ENCODE assay signal across 1 cellular context in the genomic region with DNA sequence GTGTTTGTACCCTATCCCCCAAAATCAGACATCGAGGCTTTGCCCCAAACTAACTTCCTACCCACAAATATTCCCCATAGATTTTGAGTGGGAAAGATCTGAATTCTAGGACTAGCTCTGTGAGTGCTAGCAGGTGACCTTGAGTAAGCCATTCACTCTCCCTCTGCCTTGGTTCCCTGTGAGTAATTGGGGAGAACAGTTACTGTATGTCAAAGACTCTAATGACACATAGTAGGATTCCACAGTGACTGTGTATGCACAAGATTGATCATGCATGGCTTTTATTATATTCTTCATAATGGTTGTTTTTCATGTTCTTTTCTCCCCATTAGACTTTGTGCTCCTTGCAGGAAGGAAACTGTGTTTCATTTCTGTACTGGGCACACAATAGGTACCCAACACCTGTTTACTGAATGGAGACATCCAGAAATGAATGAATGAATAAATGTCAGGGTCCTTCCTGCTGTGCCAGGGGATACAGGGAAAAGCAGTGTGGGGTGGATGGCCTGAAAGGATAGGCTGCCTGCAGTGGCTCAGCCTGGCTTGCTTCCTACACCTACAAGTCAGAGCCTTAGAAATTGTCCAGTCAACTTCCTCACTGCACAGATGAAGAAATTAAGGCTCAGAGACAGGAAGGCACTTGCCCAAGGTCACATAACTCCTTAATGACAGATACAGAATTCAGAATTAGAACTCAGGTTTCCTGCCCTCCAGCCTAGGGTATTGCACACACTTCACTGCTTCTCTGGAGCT.
TF ChIP-seq lines count a peak whose summit lies in the region.

No MANE protein-coding gene starts in this region.

TF ChIP-seq in H1, 55 proteins besides CTCF, POLR2A, EP300 and RAD21 (continued from another document):
- TF ChIP-seq, protein P1, sequence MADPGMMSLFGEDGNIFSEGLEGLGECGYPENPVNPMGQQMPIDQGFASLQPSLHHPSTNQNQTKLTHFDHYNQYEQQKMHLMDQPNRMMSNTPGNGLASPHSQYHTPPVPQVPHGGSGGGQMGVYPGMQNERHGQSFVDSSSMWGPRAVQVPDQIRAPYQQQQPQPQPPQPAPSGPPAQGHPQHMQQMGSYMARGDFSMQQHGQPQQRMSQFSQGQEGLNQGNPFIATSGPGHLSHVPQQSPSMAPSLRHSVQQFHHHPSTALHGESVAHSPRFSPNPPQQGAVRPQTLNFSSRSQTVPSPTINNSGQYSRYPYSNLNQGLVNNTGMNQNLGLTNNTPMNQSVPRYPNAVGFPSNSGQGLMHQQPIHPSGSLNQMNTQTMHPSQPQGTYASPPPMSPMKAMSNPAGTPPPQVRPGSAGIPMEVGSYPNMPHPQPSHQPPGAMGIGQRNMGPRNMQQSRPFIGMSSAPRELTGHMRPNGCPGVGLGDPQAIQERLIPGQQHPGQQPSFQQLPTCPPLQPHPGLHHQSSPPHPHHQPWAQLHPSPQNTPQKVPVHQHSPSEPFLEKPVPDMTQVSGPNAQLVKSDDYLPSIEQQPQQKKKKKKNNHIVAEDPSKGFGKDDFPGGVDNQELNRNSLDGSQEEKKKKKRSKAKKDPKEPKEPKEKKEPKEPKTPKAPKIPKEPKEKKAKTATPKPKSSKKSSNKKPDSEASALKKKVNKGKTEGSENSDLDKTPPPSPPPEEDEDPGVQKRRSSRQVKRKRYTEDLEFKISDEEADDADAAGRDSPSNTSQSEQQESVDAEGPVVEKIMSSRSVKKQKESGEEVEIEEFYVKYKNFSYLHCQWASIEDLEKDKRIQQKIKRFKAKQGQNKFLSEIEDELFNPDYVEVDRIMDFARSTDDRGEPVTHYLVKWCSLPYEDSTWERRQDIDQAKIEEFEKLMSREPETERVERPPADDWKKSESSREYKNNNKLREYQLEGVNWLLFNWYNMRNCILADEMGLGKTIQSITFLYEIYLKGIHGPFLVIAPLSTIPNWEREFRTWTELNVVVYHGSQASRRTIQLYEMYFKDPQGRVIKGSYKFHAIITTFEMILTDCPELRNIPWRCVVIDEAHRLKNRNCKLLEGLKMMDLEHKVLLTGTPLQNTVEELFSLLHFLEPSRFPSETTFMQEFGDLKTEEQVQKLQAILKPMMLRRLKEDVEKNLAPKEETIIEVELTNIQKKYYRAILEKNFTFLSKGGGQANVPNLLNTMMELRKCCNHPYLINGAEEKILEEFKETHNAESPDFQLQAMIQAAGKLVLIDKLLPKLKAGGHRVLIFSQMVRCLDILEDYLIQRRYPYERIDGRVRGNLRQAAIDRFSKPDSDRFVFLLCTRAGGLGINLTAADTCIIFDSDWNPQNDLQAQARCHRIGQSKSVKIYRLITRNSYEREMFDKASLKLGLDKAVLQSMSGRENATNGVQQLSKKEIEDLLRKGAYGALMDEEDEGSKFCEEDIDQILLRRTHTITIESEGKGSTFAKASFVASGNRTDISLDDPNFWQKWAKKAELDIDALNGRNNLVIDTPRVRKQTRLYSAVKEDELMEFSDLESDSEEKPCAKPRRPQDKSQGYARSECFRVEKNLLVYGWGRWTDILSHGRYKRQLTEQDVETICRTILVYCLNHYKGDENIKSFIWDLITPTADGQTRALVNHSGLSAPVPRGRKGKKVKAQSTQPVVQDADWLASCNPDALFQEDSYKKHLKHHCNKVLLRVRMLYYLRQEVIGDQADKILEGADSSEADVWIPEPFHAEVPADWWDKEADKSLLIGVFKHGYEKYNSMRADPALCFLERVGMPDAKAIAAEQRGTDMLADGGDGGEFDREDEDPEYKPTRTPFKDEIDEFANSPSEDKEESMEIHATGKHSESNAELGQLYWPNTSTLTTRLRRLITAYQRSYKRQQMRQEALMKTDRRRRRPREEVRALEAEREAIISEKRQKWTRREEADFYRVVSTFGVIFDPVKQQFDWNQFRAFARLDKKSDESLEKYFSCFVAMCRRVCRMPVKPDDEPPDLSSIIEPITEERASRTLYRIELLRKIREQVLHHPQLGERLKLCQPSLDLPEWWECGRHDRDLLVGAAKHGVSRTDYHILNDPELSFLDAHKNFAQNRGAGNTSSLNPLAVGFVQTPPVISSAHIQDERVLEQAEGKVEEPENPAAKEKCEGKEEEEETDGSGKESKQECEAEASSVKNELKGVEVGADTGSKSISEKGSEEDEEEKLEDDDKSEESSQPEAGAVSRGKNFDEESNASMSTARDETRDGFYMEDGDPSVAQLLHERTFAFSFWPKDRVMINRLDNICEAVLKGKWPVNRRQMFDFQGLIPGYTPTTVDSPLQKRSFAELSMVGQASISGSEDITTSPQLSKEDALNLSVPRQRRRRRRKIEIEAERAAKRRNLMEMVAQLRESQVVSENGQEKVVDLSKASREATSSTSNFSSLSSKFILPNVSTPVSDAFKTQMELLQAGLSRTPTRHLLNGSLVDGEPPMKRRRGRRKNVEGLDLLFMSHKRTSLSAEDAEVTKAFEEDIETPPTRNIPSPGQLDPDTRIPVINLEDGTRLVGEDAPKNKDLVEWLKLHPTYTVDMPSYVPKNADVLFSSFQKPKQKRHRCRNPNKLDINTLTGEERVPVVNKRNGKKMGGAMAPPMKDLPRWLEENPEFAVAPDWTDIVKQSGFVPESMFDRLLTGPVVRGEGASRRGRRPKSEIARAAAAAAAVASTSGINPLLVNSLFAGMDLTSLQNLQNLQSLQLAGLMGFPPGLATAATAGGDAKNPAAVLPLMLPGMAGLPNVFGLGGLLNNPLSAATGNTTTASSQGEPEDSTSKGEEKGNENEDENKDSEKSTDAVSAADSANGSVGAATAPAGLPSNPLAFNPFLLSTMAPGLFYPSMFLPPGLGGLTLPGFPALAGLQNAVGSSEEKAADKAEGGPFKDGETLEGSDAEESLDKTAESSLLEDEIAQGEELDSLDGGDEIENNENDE (IDR thresholded peaks at IDR 0.05; ENCODE audit: insufficient replicate concordance, low read length): no peak
- no peak for TF ChIP-seq TAF1 (IDR thresholded peaks at IDR 0.05; ENCODE audit: low read depth, low read length)
